16 cellular contexts compared by ENCODE assay signal in genomic region chr7:155259791-155260497, GRCh38.
"Had no signal": no experiment of that assay in that cellular context is flagged by ENCODE, and none has a peak within 500 bp of the region (broad histone marks: within the 10 kb centered on the region; RNA-seq: fewer than 3 reads in every experiment).

No MANE protein-coding gene starts in this region.

- H3K4me1 Mint-ChIP-seq: natural killer cell had no signal

- FAIRE-seq: endometrium, frontal cortex, small intestine, urothelium cell line had no signal

- DNase-seq: effector memory CD4-positive, alpha-beta T cell; heart left ventricle; hippocampal formation; left colon; mammary epithelial cell; natural killer cell; small intestine; stimulated activated CD4-positive, alpha-beta T cell treated with anti-CD3 and anti-CD28 coated beads, Interleukin-2, amount 100 ng/mL, for 48 hours; stimulated activated naive CD4-positive, alpha-beta T cell treated with Interleukin-2 at 50 U/mL for 16 hours; thyroid gland had no signal

- H3K27me3 ChIP-seq: suprapubic skin had no signal

- H3K27ac ChIP-seq: heart left ventricle, suprapubic skin, thyroid gland had no signal

- H3K4me3 Mint-ChIP-seq: natural killer cell, type B pancreatic cell had no signal

- H3K9me3 ChIP-seq: heart left ventricle, suprapubic skin, thyroid gland had no signal

- H3K4me3 ChIP-seq: heart left ventricle, suprapubic skin, thyroid gland had no signal

- H3K9me3 Mint-ChIP-seq: natural killer cell, type B pancreatic cell had no signal

- H3K27me3 Mint-ChIP-seq: type B pancreatic cell had no signal

- H3K27ac Mint-ChIP-seq: natural killer cell, type B pancreatic cell had no signal

- H3K36me3 ChIP-seq: heart left ventricle, suprapubic skin, thyroid gland had no signal

- ATAC-seq: esophagus mucosa, heart left ventricle, left colon, natural killer cell had no signal
